11 cellular contexts compared by ENCODE assay signal in genomic region chr21:38277501-38278111, GRCh38. TPM values are rescaled to one million over a fixed set of nuclear protein-coding genes. Genes with fewer than 3 reads are reported as not detected.
DNase-seq lines count a peak whose midpoint lies in the region; ATAC-seq and TF ChIP-seq lines count a peak whose summit lies in the region.
"Had no signal": no experiment of that assay in that cellular context is flagged by ENCODE, and none has a peak within 500 bp of the region (broad histone marks: within the 10 kb centered on the region; RNA-seq: fewer than 3 reads in every experiment).

No MANE protein-coding gene starts in this region.

- no peaks in the 10 kb centered on the region for H3K36me3 ChIP-seq in mammary epithelial cell (ENCODE audit: insufficient read depth, low read length)
- H3K36me3 ChIP-seq: thoracic aorta had no signal

- no peak overlapping the region for H3K4me3 ChIP-seq in mammary epithelial cell (replicated peaks in 1 of 3; ENCODE audit: insufficient read depth in 1 of 3, low read depth in 2 of 3, low read length in 3 of 3)
- H3K4me3 ChIP-seq: thoracic aorta had no signal

- no peaks in the 10 kb centered on the region for H3K9me3 ChIP-seq in mammary epithelial cell (replicated peaks; ENCODE audit: insufficient read depth, low read length)
- H3K9me3 ChIP-seq: thoracic aorta had no signal

- CTCF ChIA-PET in mammary epithelial cell (lab: Charles Lee; ENCODE audit: low non-redundant PET): interaction anchor here (0.6 kb wide), 3 partner anchors 9 to 108 kb away, joined by 3 to 13 read pairs (median 4); no protein-coding TSS in a partner anchor

- in situ Hi-C loops in mammary epithelial cell (cut with MboI; ENCODE audit: low sequenced_read_pairs in 2 of 2): no loop called here

- H3K27me3 ChIP-seq in mammary epithelial cell (ENCODE audit: insufficient read depth, low read length): no peaks in the 10 kb centered on the region

- 3% methylated on average over 9 of the region's 9 CpGs for WGBS in mammary epithelial cell (ENCODE audit: low coverage, missing lambda C conversion rate)

- intact Hi-C loops in mammary epithelial cell (cut with micrococcal nuclease): loop anchor here (1.0 to 5.0 kb wide), 3 partner anchors 12 to 75 kb away; no protein-coding TSS in a partner anchor

- no peak for ATAC-seq in HG03457 (IDR thresholded peaks at IDR 0.05; ENCODE audit: unreplicated experiment)
- ATAC-seq in HG03354 (IDR thresholded peaks at IDR 0.05; ENCODE audit: poor library complexity, severe bottlenecking, unreplicated experiment): no peak

- no TSS peak for BruUV-seq in mammary epithelial cell (replicated peaks; lab: Mats Ljungman, UMichigan)

- peaks cover 64% of the 10 kb centered on the region for H3K79me2 ChIP-seq in mammary epithelial cell (ENCODE audit: insufficient read depth, low read length)

- TF ChIP-seq CTCF in mammary epithelial cell (conservative IDR thresholded peaks at IDR 0.05 in 1 of 2, IDR thresholded peaks at IDR 0.05 in 1 of 2; ENCODE audit: extremely low read depth in 1 of 2, insufficient read depth in 1 of 2, low read depth in 1 of 2, low read length in 2 of 2): no peak

- dilution Hi-C loops in mammary epithelial cell (cut with HindIII; ENCODE audit: low sequenced_read_pairs): no loop called here

- peak overlapping the region; percentile 91 for H3K27ac ChIP-seq in mammary epithelial cell (ENCODE audit: insufficient read depth, low read depth, low read length)
- H3K27ac ChIP-seq: thoracic aorta had no signal

- H3K4me2 ChIP-seq in mammary epithelial cell (ENCODE audit: insufficient read depth, low read depth, low read length): peak overlapping the region; percentile 59

- H4K20me1 ChIP-seq in mammary epithelial cell (ENCODE audit: insufficient read depth, low read length): no peaks in the 10 kb centered on the region

- H2AFZ ChIP-seq in mammary epithelial cell (ENCODE audit: low read depth, low read length): peak overlapping the region; percentile 30

- DNase-seq in Daoy (ENCODE audit: low read depth): peak; percentile 98
- peak; percentile 98 for DNase-seq in MV-4-11 (lab: John Stamatoyannopoulos, UW)
- DNase-seq in mammary epithelial cell: peak; percentile 99
- DNase-seq in myocyte (ENCODE audit: low read depth): peak; percentile 85
- no peak for DNase-seq in DMS 273 treated with DMSO at 0.1 percent for 48 hours (lab: John Stamatoyannopoulos, UW)
- no peak for DNase-seq in hippocampal formation (lab: John Stamatoyannopoulos, UW)
- DNase-seq: activated naive CD8-positive, alpha-beta T cell treated with anti-CD3 and anti-CD28 coated beads, Interleukin-2, amount 10 ng/mL, durations not matched to agents 7 days and 5 days; NCI-H146 had no signal

- H3K9ac ChIP-seq in mammary epithelial cell (ENCODE audit: insufficient read depth, low read length): peak overlapping the region; percentile 59

- peaks cover 37% of the 10 kb centered on the region for H3K4me1 ChIP-seq in mammary epithelial cell (ENCODE audit: insufficient read depth, low read length)

RNA-seq across cellular contexts. Expression of gene KCNJ15, which starts 20.8 kb away (rescaled TPM):
- total RNA-seq in Daoy (2014; rRNA removed; shearing (Covaris generic)): 35.4 and 44.6 TPM in 2 replicates
- total RNA-seq in mammary epithelial cell (10 to 100 TPM in 1 of 2 donors, under 1 TPM in 1; 0.83 to 11.7 TPM), myocyte (12.0 and 14.8 TPM in 2 replicates)
- polyA plus RNA-seq in mammary epithelial cell: 58.5 TPM
- 120 TPM for polyA minus RNA-seq in mammary epithelial cell
- 5.7 TPM for polyA plus RNA-seq in myocyte (2012)
- total RNA-seq: activated naive CD8-positive, alpha-beta T cell treated with anti-CD3 and anti-CD28 coated beads, Interleukin-2, amount 10 ng/mL, durations not matched to agents 7 days and 5 days had no signal

Comparison
In these comparisons a context has a peak if more than half of its experiments do, and no peak if none do; other contexts are left out.
1. DNase-seq: peak in Daoy (single experiment), MV-4-11 (single experiment), mammary epithelial cell (single experiment) and myocyte (single experiment); none in DMS 273 treated with DMSO at 0.1 percent for 48 hours (single experiment) and hippocampal formation (0 of 2).